Comparison of ENCODE assay signal across 16 cellular contexts in genomic region chr1:117267232-117267774, GRCh38. TPM values are rescaled to one million over a fixed set of nuclear protein-coding genes. Genes with fewer than 3 reads are reported as not detected.
DNase-seq lines count a peak whose midpoint lies in the region; ATAC-seq and TF ChIP-seq lines count a peak whose summit lies in the region.
"Had no signal": no experiment of that assay in that cellular context is flagged by ENCODE, and none has a peak within 500 bp of the region (broad histone marks: within the 10 kb centered on the region; RNA-seq: fewer than 3 reads in every experiment).

No MANE protein-coding gene starts in this region.

- H2AFZ ChIP-seq in IMR-90 (replicated peaks; ENCODE audit: low read length, poor library complexity) (no peak overlapping the region), mesenchymal stem cell (ENCODE audit: low read depth, low read length) (no peak overlapping the region)
- H2AFZ ChIP-seq: GM23248 had no signal

- POLR2A ChIA-PET in IMR-90 (lab: Charles Lee; ENCODE audit: unreplicated experiment) = no interaction called here
- POLR2A ChIA-PET in WTC11 (lab: Charles Lee) = no interaction called here

- no TSS peak for BruUV-seq in IMR-90 (replicated peaks; lab: Mats Ljungman, UMichigan)

- H3K27ac Mint-ChIP-seq in WTC11 = 0 out of 2 replicates have a peak overlapping the region, but pooled peaks have one; percentile 27
- H3K27ac Mint-ChIP-seq: CD14-positive monocyte had no signal

- H3K9me1 ChIP-seq in IMR-90 (ENCODE audit: insufficient read depth, low read length) = no peaks in the 10 kb centered on the region

- H3K4ac ChIP-seq in IMR-90 (ENCODE audit: low read depth, low read length) (no peak overlapping the region), mesenchymal stem cell (ENCODE audit: low read depth in 1 of 2, low read length in 2 of 2) (peak overlapping the region; percentile 75)

- peaks cover 4% of the 10 kb centered on the region; the same call in 1 of the 2 replicates for H3K9me3 Mint-ChIP-seq in WTC11
- H3K9me3 Mint-ChIP-seq: CD14-positive monocyte had no signal

- peaks cover 3% of the 10 kb centered on the region; the same call in 1 of the 2 replicates for H3K36me3 Mint-ChIP-seq in WTC11
- H3K36me3 Mint-ChIP-seq: CD14-positive monocyte had no signal

- H3K9ac ChIP-seq in IMR-90 (ENCODE audit: low read depth, low read length) (no peak overlapping the region), mesenchymal stem cell (ENCODE audit: low read length) (no peak overlapping the region)
- H3K9ac ChIP-seq: GM23248 had no signal

- peaks cover 59% of the 10 kb centered on the region for H3K4me1 Mint-ChIP-seq in WTC11
- H3K4me1 Mint-ChIP-seq: CD14-positive monocyte had no signal

- H2BK120ac ChIP-seq in IMR-90 (ENCODE audit: low read depth, low read length) = no peak overlapping the region
- H2BK120ac ChIP-seq in mesenchymal stem cell (ENCODE audit: low read depth, low read length) = no peak overlapping the region

- H3K4me1 ChIP-seq in IMR-90 (ENCODE audit: control insufficient read depth, insufficient read depth, low read length) (0 out of 2 replicates have a peak, but pooled peaks cover 1% of the 10 kb centered on the region), mesenchymal stem cell (ENCODE audit: control insufficient read depth, insufficient read depth, low read depth, low read length) (no peaks in the 10 kb centered on the region)
- H3K4me1 ChIP-seq: A549 had no signal

- H3K4me3 Mint-ChIP-seq in WTC11 = no peak overlapping the region
- H3K4me3 Mint-ChIP-seq: CD14-positive monocyte had no signal

- H3K27ac ChIP-seq in IMR-90 (ENCODE audit: insufficient read depth, low read length) = no peak overlapping the region
- no peak overlapping the region for H3K27ac ChIP-seq in mesenchymal stem cell (ENCODE audit: low read length, poor library complexity, severe bottlenecking)
- H3K27ac ChIP-seq: A549, GM23248, RWPE1 had no signal

- H3K27me3 ChIP-seq in IMR-90 (ENCODE audit: control insufficient read depth, insufficient read depth, low read length) (peaks cover 6% of the 10 kb centered on the region), mesenchymal stem cell (ENCODE audit: control insufficient read depth in 1 of 2, insufficient read depth in 1 of 2, low read length in 2 of 2) (peaks cover 15 to 19% of the 10 kb centered on the region in 2 experiments)

- in situ Hi-C loops in IMR-90 (cut with MboI; ENCODE audit: low sequenced_read_pairs) = no loop called here

- no peaks in the 10 kb centered on the region for H4K20me1 ChIP-seq in IMR-90 (ENCODE audit: insufficient read depth, low read length)

- TF ChIP-seq RAD21 in IMR-90 (IDR thresholded peaks at IDR 0.05; ENCODE audit: low read length) = no peak

- H2BK5ac ChIP-seq in IMR-90 (ENCODE audit: low read depth, low read length, poor library complexity, severe bottlenecking) (no peak overlapping the region), mesenchymal stem cell (ENCODE audit: low read depth, low read length, poor library complexity, severe bottlenecking) (no peak overlapping the region)

- H2BK12ac ChIP-seq in mesenchymal stem cell (ENCODE audit: low read length in 2 of 2) = peak overlapping the region in 1 of 2 experiments; percentile 77

- H2AK5ac ChIP-seq in IMR-90 (ENCODE audit: low read depth, low read length) (no peak overlapping the region), mesenchymal stem cell (ENCODE audit: low read length, severe bottlenecking) (no peak overlapping the region)

- no peaks in the 10 kb centered on the region for H3K36me3 ChIP-seq in IMR-90 (ENCODE audit: control insufficient read depth, insufficient read depth, low read length)
- no peaks in the 10 kb centered on the region for H3K36me3 ChIP-seq in mesenchymal stem cell (ENCODE audit: control insufficient read depth in 1 of 2, insufficient read depth in 2 of 2, low read depth in 1 of 2, low read length in 2 of 2)

- TF ChIP-seq POLR2A in IMR-90 (IDR thresholded peaks at IDR 0.05; ENCODE audit: low read depth, low read length) = no peak

- H2AK9ac ChIP-seq in IMR-90 (replicated peaks; ENCODE audit: low read depth, low read length, poor library complexity) = no peak overlapping the region

- H3K9me3 ChIP-seq in IMR-90 (ENCODE audit: control insufficient read depth, insufficient read depth, low read length) (no peaks in the 10 kb centered on the region), mesenchymal stem cell (ENCODE audit: control insufficient read depth, low read length) (no peaks in the 10 kb centered on the region)
- H3K9me3 ChIP-seq: A549 had no signal

- H3K4me2 ChIP-seq in IMR-90 (ENCODE audit: low read depth, low read length) = no peak overlapping the region
- no peak overlapping the region for H3K4me2 ChIP-seq in mesenchymal stem cell (ENCODE audit: low read length, poor library complexity, severe bottlenecking)
- H3K4me2 ChIP-seq: A549 had no signal

- dilution Hi-C loops in IMR-90 (cut with HindIII; ENCODE audit: low sequenced_read_pairs, unreplicated experiment) = no loop called here

- H3K4me3 ChIP-seq in IMR-90 (ENCODE audit: insufficient read depth, low read depth, low read length) (no peak overlapping the region), mesenchymal stem cell (ENCODE audit: insufficient read depth in 1 of 2, low read depth in 1 of 2, low read length in 2 of 2) (no peak overlapping the region)
- H3K4me3 ChIP-seq: A549, GM23248 had no signal

- TF ChIP-seq CTCF in IMR-90 (conservative IDR thresholded peaks at IDR 0.05; ENCODE audit: low read depth, low read length) (no peak), WTC11 (IDR thresholded peaks at IDR 0.05) (no peak)

- ATAC-seq in IMR-90 (ENCODE audit: low read depth) = no peak
- ATAC-seq in WTC11 = no peak
- ATAC-seq in sciatic nerve = peak; percentile 73
- no peak for ATAC-seq in GM21576 (IDR thresholded peaks at IDR 0.05; ENCODE audit: unreplicated experiment)
- ATAC-seq in GM21526 (IDR thresholded peaks at IDR 0.05; ENCODE audit: low FRiP score, unreplicated experiment) = no peak
- no peak for ATAC-seq in left lobe of liver
- ATAC-seq: A549 had no signal

- DNase-seq in IMR-90 = no peak
- DNase-seq in WTC11 (ENCODE audit: low spot score) = no peak
- DNase-seq in mesenchymal stem cell = no peak
- DNase-seq in sciatic nerve (ENCODE audit: low spot score) = no peak
- no peak for DNase-seq in left lobe of liver (ENCODE audit: low spot score)
- DNase-seq: COR-L47, GM23248, NCI-H1417, NCI-H1930, NCI-H510A treated with DMSO at 0.1 percent for 48 hours had no signal

- H3K79me1 ChIP-seq in IMR-90 (ENCODE audit: low read depth in 1 of 2, low read length in 2 of 2) (no peaks in the 10 kb centered on the region), mesenchymal stem cell (replicated peaks; ENCODE audit: low read length, poor library complexity, severe bottlenecking) (no peaks in the 10 kb centered on the region)

- H3K18ac ChIP-seq in IMR-90 (ENCODE audit: low read depth, low read length) (no peak overlapping the region), mesenchymal stem cell (ENCODE audit: low read depth in 1 of 2, low read length in 2 of 2) (peak overlapping the region in 1 of 2 experiments; percentile 48)

- WGBS in IMR-90 (ENCODE audit: extremely low coverage in 2 of 2, insufficient read length in 1 of 2), 2 experiments = no CpG with 5 or more reads among the region's 3 CpGs
- WGBS in mesenchymal stem cell = 100% methylated on average over 3 of the region's 3 CpGs

- H4K91ac ChIP-seq in IMR-90 (ENCODE audit: insufficient read depth, low read depth, low read length) = no peak overlapping the region
- no peak overlapping the region for H4K91ac ChIP-seq in mesenchymal stem cell (ENCODE audit: low read length)

- no peaks in the 10 kb centered on the region for H3K27me3 Mint-ChIP-seq in WTC11 (ENCODE audit: low read depth)

- no peak overlapping the region for H2BK20ac ChIP-seq in IMR-90 (ENCODE audit: low read depth, low read length)

- no peak overlapping the region for H2BK15ac ChIP-seq in IMR-90 (ENCODE audit: low read depth, low read length)
- H2BK15ac ChIP-seq in mesenchymal stem cell (ENCODE audit: low read depth, poor library complexity, severe bottlenecking) = no peak overlapping the region

- H3K23ac ChIP-seq in IMR-90 (ENCODE audit: low read depth, low read length) (no peak overlapping the region), mesenchymal stem cell (ENCODE audit: low read length in 2 of 2) (no peak overlapping the region)

- H3K14ac ChIP-seq in IMR-90 (replicated peaks; ENCODE audit: low read depth, low read length) (no peak overlapping the region), mesenchymal stem cell (ENCODE audit: low read length in 2 of 2) (no peak overlapping the region)

- H4K8ac ChIP-seq in IMR-90 (ENCODE audit: low read depth in 2 of 2, low read length in 2 of 2) = no peak overlapping the region
- no peak overlapping the region for H4K8ac ChIP-seq in mesenchymal stem cell (ENCODE audit: low read length)

- CTCF ChIA-PET in IMR-90 (lab: Yijun Ruan, JAX) (interaction anchor here (1.1 kb wide), 1 partner anchor 11 kb away, joined by 3 read pairs; no protein-coding TSS in a partner anchor), WTC11 (lab: Charles Lee) (interaction anchor here (2.1 to 2.6 kb wide), 2 partner anchors 18 to 138 kb away, joined by 8 to 10 read pairs; no protein-coding TSS in a partner anchor)

- no peak overlapping the region for H3K56ac ChIP-seq in IMR-90 (ENCODE audit: extremely low read depth, insufficient read depth, low read length)

- H4K5ac ChIP-seq in IMR-90 (ENCODE audit: low read depth, low read length) = no peak overlapping the region

- intact Hi-C loops in IMR-90 (cut with micrococcal nuclease) (no loop called here), sciatic nerve (cut with DNase I) (no loop called here)

TF ChIP-seq in IMR-90, 13 proteins besides CTCF, POLR2A, EP300 and RAD21 (continues in another document):
- 0 out of 2 replicates have a peak, but pooled peaks have one; percentile 39 for TF ChIP-seq CEBPB (IDR thresholded peaks at IDR 0.05; ENCODE audit: low read depth, low read length)

TF ChIP-seq in WTC11, 78 proteins besides CTCF, POLR2A, EP300 and RAD21 (continues in another document):
- no peak for TF ChIP-seq ZNF263 (CRISPR knock-in tag; IDR thresholded peaks at IDR 0.05; ENCODE audit: low read depth)
- no peak for TF ChIP-seq NFE2L1 (CRISPR knock-in tag; IDR thresholded peaks at IDR 0.05)
- no peak for TF ChIP-seq IRF1 (CRISPR knock-in tag; IDR thresholded peaks at IDR 0.05)
- TF ChIP-seq ZNF423 (CRISPR knock-in tag; IDR thresholded peaks at IDR 0.05) = no peak

RNA-seq across cellular contexts. Expression of gene VTCN1, which starts 56.6 kb away (rescaled TPM):
- not detected in 2 replicates for total RNA-seq in IMR-90 (2012; rRNA removed)
- polyA plus RNA-seq in IMR-90 (2012; rRNA removed) = not detected in 2 replicates
- not detected in 2 replicates for polyA plus RNA-seq in IMR-90 (2012; cell fraction: cytosol; rRNA removed)
- polyA plus RNA-seq in IMR-90 (2012; cell fraction: nucleus; rRNA removed; ENCODE audit: low replicate concordance) = 0.03 TPM in 1 of 2 replicates, not detected in the other
- 0.09 to 0.14 TPM in 2 of 3 replicates, not detected in the other for total RNA-seq in WTC11 (2021)
- not detected for polyA plus RNA-seq in mesenchymal stem cell (2013, experiment 1 of 2)
- not detected for polyA plus RNA-seq in mesenchymal stem cell (2013, experiment 2 of 2)
- not detected for total RNA-seq in sciatic nerve
- 0.38 TPM for total RNA-seq in left lobe of liver
- total RNA-seq: GM23248, OCI-LY7 had no signal
- polyA plus RNA-seq: CD14-positive monocyte, GM23248 had no signal
